Comparison of ENCODE assay signal across 23 cellular contexts in genomic region chr1:78667939-78668338, GRCh38. TPM values are rescaled to one million over a fixed set of nuclear protein-coding genes. Genes with fewer than 3 reads are reported as not detected.
"Had no signal": no experiment of that assay in that cellular context is flagged by ENCODE, and none has a peak within 500 bp of the region (broad histone marks: within the 10 kb centered on the region; RNA-seq: fewer than 3 reads in every experiment).

No MANE protein-coding gene starts in this region.

- H3K36me3 ChIP-seq: gastrocnemius medialis had no signal

- H3K9me3 Mint-ChIP-seq: central memory CD8-positive, alpha-beta T cell; dendritic cell treated with granulocyte-macrophage colony-stimulating factor and Interleukin-4, amounts not matched to agents 40 ng/mL and 50 ng/mL, for 4 days; endodermal cell; natural killer cell treated with Interleukin-12 subunit alpha and Interleukin-12 subunit beta and Interleukin-15 and Interleukin-18, amount 100 ng/mL, for 72 hours had no signal

- DNase-seq: activated CD4-positive, alpha-beta T cell treated with anti-CD3 and anti-CD28 coated beads for 48 hours; activated CD4-positive, alpha-beta T cell treated with anti-CD3 and anti-CD28 coated beads, Interleukin-2, amount 50 U/mL, for 48 hours; activated CD8-positive, alpha-beta memory T cell treated with anti-CD3 and anti-CD28 coated beads for 24 hours; activated gamma-delta T cell; activated naive CD4-positive, alpha-beta T cell treated with anti-CD3 and anti-CD28 coated beads, Interleukin-2, amount 50 U/mL, for 16 hours; endodermal cell; gastrocnemius medialis; head of caudate nucleus; hippocampal formation; left cardiac atrium; left ventricle myocardium superior; mucosa of descending colon; right cardiac atrium; stimulated activated CD4-positive, alpha-beta T cell treated with anti-CD3 and anti-CD28 coated beads, Interleukin-15, amount 100 ng/mL, for 24 hours; stimulated activated CD4-positive, alpha-beta T cell treated with anti-CD3 and anti-CD28 coated beads, Interleukin-2, amount 100 ng/mL, for 24 hours; stimulated activated naive CD4-positive, alpha-beta T cell had no signal

- H3K9me3 ChIP-seq: gastrocnemius medialis, mucosa of descending colon, suprapubic skin, tibial nerve had no signal

- H3K27me3 Mint-ChIP-seq: central memory CD8-positive, alpha-beta T cell; dendritic cell treated with granulocyte-macrophage colony-stimulating factor and Interleukin-4, amounts not matched to agents 40 ng/mL and 50 ng/mL, for 4 days; natural killer cell treated with Interleukin-12 subunit alpha and Interleukin-12 subunit beta and Interleukin-15 and Interleukin-18, amount 100 ng/mL, for 72 hours had no signal

- H3K4me3 ChIP-seq: gastrocnemius medialis, mucosa of descending colon, suprapubic skin, tibial nerve had no signal

- H3K27ac ChIP-seq: gastrocnemius medialis, suprapubic skin, tibial nerve had no signal

- H3K27me3 ChIP-seq: gastrocnemius medialis, suprapubic skin, tibial nerve had no signal

- H3K4me1 Mint-ChIP-seq: endodermal cell had no signal

- FAIRE-seq: bronchial epithelial cell, keratinocyte had no signal

- H3K4me3 Mint-ChIP-seq: central memory CD8-positive, alpha-beta T cell; dendritic cell treated with granulocyte-macrophage colony-stimulating factor and Interleukin-4, amounts not matched to agents 40 ng/mL and 50 ng/mL, for 4 days; endodermal cell; natural killer cell treated with Interleukin-12 subunit alpha and Interleukin-12 subunit beta and Interleukin-15 and Interleukin-18, amount 100 ng/mL, for 72 hours had no signal

- H3K27ac Mint-ChIP-seq: dendritic cell treated with granulocyte-macrophage colony-stimulating factor and Interleukin-4, amounts not matched to agents 40 ng/mL and 50 ng/mL, for 4 days; endodermal cell; natural killer cell treated with Interleukin-12 subunit alpha and Interleukin-12 subunit beta and Interleukin-15 and Interleukin-18, amount 100 ng/mL, for 72 hours had no signal

RNA-seq across cellular contexts. Expression of gene IFI44, which starts 18.3 kb away (rescaled TPM):
- total RNA-seq: endodermal cell had no signal

RNA-seq across cellular contexts. Expression of gene IFI44L, which starts 47.7 kb away (rescaled TPM):
- total RNA-seq: bronchial epithelial cell, endodermal cell had no signal
